ENCODE assay signal across 8 cellular contexts in the genomic region with DNA sequence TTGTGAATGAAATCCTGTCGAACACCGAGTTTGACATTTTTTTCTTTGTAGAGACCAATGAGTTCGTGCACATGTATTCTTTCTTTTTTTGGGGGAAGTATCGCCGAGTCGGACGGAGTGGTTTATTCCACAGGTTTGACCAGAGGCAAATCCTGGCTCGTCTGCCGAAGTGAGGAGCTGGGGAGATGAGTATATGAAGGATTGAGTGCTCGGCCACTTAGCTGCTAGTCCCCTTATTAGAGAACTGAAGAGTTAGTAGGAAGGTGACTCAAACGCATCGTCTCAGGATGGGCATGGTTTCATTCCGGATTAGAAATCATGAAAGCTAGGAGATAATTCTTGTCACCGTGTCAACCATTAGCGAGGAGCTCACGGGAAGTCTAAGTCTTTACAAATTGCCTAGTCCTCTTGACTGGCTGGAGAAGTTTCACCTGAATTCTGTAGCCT.
DNase-seq lines count a peak whose midpoint lies in the region; ATAC-seq and TF ChIP-seq lines count a peak whose summit lies in the region.

No MANE protein-coding gene starts in this region.

- no peaks in the 10 kb centered on the region for H3K79me2 ChIP-seq in mammary epithelial cell (ENCODE audit: insufficient read depth, low read length)

- dilution Hi-C loops in mammary epithelial cell (cut with HindIII; ENCODE audit: low sequenced_read_pairs) = no loop called here

- whole genome bisulfite sequencing in mammary epithelial cell (ENCODE audit: low coverage, missing lambda C conversion rate) = 4% methylated on average over 12 of the region's 16 CpGs

- H3K27ac ChIP-seq in mammary epithelial cell (ENCODE audit: insufficient read depth, low read depth, low read length) (no peak overlapping the region), mucosa of rectum (ENCODE audit: low read depth in 2 of 2, low read length in 2 of 2) (no peak overlapping the region)

- no TSS peak for BruUV-seq in mammary epithelial cell (replicated peaks; lab: Mats Ljungman, UMichigan)

- intact Hi-C loops in mammary epithelial cell (cut with micrococcal nuclease) = no loop called here

- no peaks in the 10 kb centered on the region for H4K20me1 ChIP-seq in mammary epithelial cell (ENCODE audit: insufficient read depth, low read length)

- H2AFZ ChIP-seq in mammary epithelial cell (ENCODE audit: low read depth, low read length) = peak overlapping the region; percentile 82

- peak; percentile 10 for ATAC-seq in GM19023 (IDR thresholded peaks at IDR 0.05; ENCODE audit: unreplicated experiment)
- ATAC-seq in HG03520 (IDR thresholded peaks at IDR 0.05; ENCODE audit: unreplicated experiment) = peak; percentile 21

- peaks cover 14% of the 10 kb centered on the region for H3K27me3 ChIP-seq in mammary epithelial cell (ENCODE audit: insufficient read depth, low read length)
- peaks cover 18% of the 10 kb centered on the region in 2 donors for H3K27me3 ChIP-seq in mucosa of rectum (ENCODE audit: control insufficient read depth in 2 of 2, insufficient read depth in 2 of 2, low read length in 2 of 2)

- in situ Hi-C loops in mammary epithelial cell (cut with MboI; ENCODE audit: low sequenced_read_pairs in 2 of 2) = no loop called here

- H3K9me3 ChIP-seq in mammary epithelial cell (replicated peaks; ENCODE audit: insufficient read depth, low read length) = no peaks in the 10 kb centered on the region
- H3K9me3 ChIP-seq in mucosa of rectum (ENCODE audit: control insufficient read depth in 2 of 2, low read length in 2 of 2) = no peaks in the 10 kb centered on the region

- CTCF ChIA-PET in mammary epithelial cell (lab: Charles Lee; ENCODE audit: low non-redundant PET) = no interaction called here

- H3K9ac ChIP-seq in mammary epithelial cell (ENCODE audit: insufficient read depth, low read length) (no peak overlapping the region), mucosa of rectum (ENCODE audit: low read depth in 1 of 2, low read length in 2 of 2) (no peak overlapping the region)

- H3K4me2 ChIP-seq in mammary epithelial cell (ENCODE audit: insufficient read depth, low read depth, low read length) = peak overlapping the region; percentile 99

- no peaks in the 10 kb centered on the region for H3K36me3 ChIP-seq in mammary epithelial cell (ENCODE audit: insufficient read depth, low read length)
- H3K36me3 ChIP-seq in mucosa of rectum (ENCODE audit: control insufficient read depth in 2 of 2, insufficient read depth in 2 of 2, low read length in 2 of 2) = no peaks in the 10 kb centered on the region

- peak overlapping the region; percentile 50 for H3K4me3 ChIP-seq in AG10803 (ENCODE audit: low read length)
- peak overlapping the region; percentile 20 to 53 (median 45) for H3K4me3 ChIP-seq in mammary epithelial cell (replicated peaks in 1 of 3; ENCODE audit: insufficient read depth in 1 of 3, low read depth in 2 of 3, low read length in 3 of 3)
- H3K4me3 ChIP-seq in mucosa of rectum (ENCODE audit: low read length in 2 of 2) = peak overlapping the region; percentile 53 to 66

- DNase-seq in AG10803 (ENCODE audit: low read depth) (no peak), mammary epithelial cell (no peak), HPDE6-E6E7 (ENCODE audit: extremely low spot score) (no peak), NCI-H2107 treated with DMSO at 0.1 percent for 48 hours (lab: John Stamatoyannopoulos, UW; ENCODE audit: unreplicated experiment) (no peak)
- DNase-seq in activated naive CD4-positive, alpha-beta T cell (lab: John Stamatoyannopoulos, UW) = no peak

- no peak for TF ChIP-seq CTCF in AG10803 (conservative IDR thresholded peaks at IDR 0.05; ENCODE audit: low read length)
- no peak for TF ChIP-seq CTCF in mammary epithelial cell (conservative IDR thresholded peaks at IDR 0.05 in 1 of 2, IDR thresholded peaks at IDR 0.05 in 1 of 2; ENCODE audit: extremely low read depth in 1 of 2, insufficient read depth in 1 of 2, low read depth in 1 of 2, low read length in 2 of 2)

- H3K4me1 ChIP-seq in mammary epithelial cell (ENCODE audit: insufficient read depth, low read length) = peaks cover 20% of the 10 kb centered on the region
- H3K4me1 ChIP-seq in mucosa of rectum (ENCODE audit: control insufficient read depth in 2 of 2, insufficient read depth in 2 of 2, low read length in 2 of 2) = peaks cover 7 to 12% of the 10 kb centered on the region in 2 donors
